ENCODE assay signal across 9 cellular contexts in genomic region chr12:53208877-53209463, GRCh38. TPM values are rescaled to one million over a fixed set of nuclear protein-coding genes. Genes with fewer than 3 reads are reported as not detected.
DNase-seq lines count a peak whose midpoint lies in the region; ATAC-seq and TF ChIP-seq lines count a peak whose summit lies in the region.
"Had no signal": no experiment of that assay in that cellular context is flagged by ENCODE, and none has a peak within 500 bp of the region (broad histone marks: within the 10 kb centered on the region; RNA-seq: fewer than 3 reads in every experiment).

No MANE protein-coding gene starts in this region.

- H3K36me3 ChIP-seq in SU-DHL-6 (ENCODE audit: low read length): no peaks in the 10 kb centered on the region
- H3K36me3 ChIP-seq in adrenal gland (replicated peaks in 1 of 2): peaks cover 0 to 31% of the 10 kb centered on the region in 2 donors

- H3K27ac Mint-ChIP-seq in naive thymus-derived CD8-positive, alpha-beta T cell: peak overlapping the region; percentile 83 to 98 (median 94)

- H3K4me2 ChIP-seq in SU-DHL-6 (ENCODE audit: low read depth, low read length, poor library complexity, severe bottlenecking): peak overlapping the region; percentile 63

- peak; percentile 69 for DNase-seq in GM13977 (ENCODE audit: low spot score)
- peak in 3 of 10 donors; percentile 36 to 59 (median 38) for DNase-seq in naive thymus-derived CD8-positive, alpha-beta T cell
- no peak for DNase-seq in adrenal gland
- DNase-seq in AG08396 (ENCODE audit: low spot score): no peak
- DNase-seq in DMS53 (lab: John Stamatoyannopoulos, UW): no peak
- DNase-seq: T1000 had no signal

- no peak for TF ChIP-seq POLR2A in adrenal gland (IDR thresholded peaks at IDR 0.05)

- H3K4me1 ChIP-seq in adrenal gland (replicated peaks in 1 of 2): peaks cover 0 to 21% of the 10 kb centered on the region in 2 donors

- H3K9me2 ChIP-seq in SU-DHL-6 (replicated peaks; ENCODE audit: insufficient read depth, low read length): no peaks in the 10 kb centered on the region

- no peaks in the 10 kb centered on the region for H3K9me3 Mint-ChIP-seq in naive thymus-derived CD8-positive, alpha-beta T cell

- no peaks in the 10 kb centered on the region for H3K9me3 ChIP-seq in SU-DHL-6 (ENCODE audit: insufficient read depth, low read length)
- no peaks in the 10 kb centered on the region for H3K9me3 ChIP-seq in adrenal gland (replicated peaks in 1 of 3)

- H3K27ac ChIP-seq in SU-DHL-6 (ENCODE audit: low read depth, low read length) (peak overlapping the region; percentile 69), adrenal gland (no peak overlapping the region)

- H3K79me2 ChIP-seq in SU-DHL-6 (ENCODE audit: insufficient read depth, low read length): peaks cover 30% of the 10 kb centered on the region

- H3K4me3 ChIP-seq in SU-DHL-6 (ENCODE audit: insufficient read depth, low read length, poor library complexity, severe bottlenecking): peak overlapping the region; percentile 42
- H3K4me3 ChIP-seq in adrenal gland: no peak overlapping the region

- H3K9ac ChIP-seq in SU-DHL-6 (ENCODE audit: low read length): peak overlapping the region; percentile 46

- H3K27me3 ChIP-seq in SU-DHL-6 (ENCODE audit: low read length) (no peaks in the 10 kb centered on the region), adrenal gland (no peaks in the 10 kb centered on the region)

- POLR2A ChIA-PET in naive thymus-derived CD8-positive, alpha-beta T cell (lab: Charles Lee): interaction anchor here (0.7 to 18.3 kb wide), 11 partner anchors 10 to 112 kb away, joined by 3 to 338 read pairs (median 6); partner anchors contain the start of genes AAAS, CSAD, PFDN5 and ZNF740

- TF ChIP-seq CTCF in GM13977 (IDR thresholded peaks at IDR 0.05; ENCODE audit: extremely low read depth, insufficient read depth, missing control alignments): no peak
- no peak for TF ChIP-seq CTCF in SU-DHL-6 (IDR thresholded peaks at IDR 0.05; ENCODE audit: insufficient read depth, low read length, poor library complexity, severe bottlenecking)
- TF ChIP-seq CTCF in adrenal gland (IDR thresholded peaks at IDR 0.05): no peak

- peaks cover 45 to 84% (median 70%) of the 10 kb centered on the region in 4 donors for H3K4me1 Mint-ChIP-seq in naive thymus-derived CD8-positive, alpha-beta T cell

- in situ Hi-C loops in GM13977 (cut with MboI; ENCODE audit: low pct_unique_long_range_greater_than_20kb, low sequenced_read_pairs, unreplicated experiment): no loop called here

- peak; percentile 41 for ATAC-seq in HG02610 (IDR thresholded peaks at IDR 0.05; ENCODE audit: unreplicated experiment)
- ATAC-seq in naive thymus-derived CD8-positive, alpha-beta T cell: peak; percentile 22 to 24
- no peak for ATAC-seq in HG03139 (IDR thresholded peaks at IDR 0.05; ENCODE audit: unreplicated experiment)

- intact Hi-C loops in adrenal gland (cut with DNase I): no loop called here

- H3K27me3 Mint-ChIP-seq in naive thymus-derived CD8-positive, alpha-beta T cell: no peaks in the 10 kb centered on the region

- H3K4me3 Mint-ChIP-seq in naive thymus-derived CD8-positive, alpha-beta T cell: peak overlapping the region; percentile 68 to 91 (median 83)

- H3F3A ChIP-seq in SU-DHL-6 (ENCODE audit: insufficient read depth): peaks cover 33% of the 10 kb centered on the region

- H3K36me3 Mint-ChIP-seq in naive thymus-derived CD8-positive, alpha-beta T cell: peaks cover 0 to 50% (median 8%) of the 10 kb centered on the region in 3 donors

- 46 to 69% (median 52%) methylated on average over 7 of the region's 7 CpGs for WGBS in adrenal gland, 4 donors

- H2AFZ ChIP-seq in SU-DHL-6 (ENCODE audit: low read depth, low read length, severe bottlenecking): peak overlapping the region; percentile 13

- H4K20me1 ChIP-seq in SU-DHL-6 (ENCODE audit: low read depth, low read length): no peaks in the 10 kb centered on the region

RNA-seq across cellular contexts. Expression of gene ITGB7, which starts 1.9 kb away (rescaled TPM):
- 100 to 1,000 TPM; 353 to 362 TPM for total RNA-seq in naive thymus-derived CD8-positive, alpha-beta T cell
- 100 to 1,000 TPM; 202 to 219 (median 206) TPM for polyA plus RNA-seq in naive thymus-derived CD8-positive, alpha-beta T cell
- total RNA-seq in adrenal gland: 1 to 10 TPM; 1.2 to 7.4 (median 4.0) TPM
- polyA plus RNA-seq in adrenal gland: 1 to 10 TPM in 2 of 3 donors, under 1 TPM in 1; 0.95 to 4.0 (median 3.5) TPM

RNA-seq across cellular contexts. Expression of gene RARG, which starts 23.0 kb away (rescaled TPM):
- 10 to 100 TPM; 57.8 to 60.4 TPM for total RNA-seq in naive thymus-derived CD8-positive, alpha-beta T cell
- polyA plus RNA-seq in naive thymus-derived CD8-positive, alpha-beta T cell: 10 to 100 TPM in 1 of 3 donors, 1 to 10 TPM in 2; 1.6 to 12.7 (median 3.8) TPM
- 10 to 100 TPM; 15.8 to 36.4 (median 24.8) TPM for total RNA-seq in adrenal gland
- 10 to 100 TPM in 2 of 3 donors, 1 to 10 TPM in 1; 9.2 to 36.2 (median 25.8) TPM for polyA plus RNA-seq in adrenal gland

RNA-seq across cellular contexts. Expression of gene CSAD, which starts 28.2 kb away (rescaled TPM):
- 10 to 100 TPM; 50.8 to 53.4 TPM for total RNA-seq in naive thymus-derived CD8-positive, alpha-beta T cell
- polyA plus RNA-seq in naive thymus-derived CD8-positive, alpha-beta T cell: 1 to 10 TPM; 1.1 to 1.3 (median 1.2) TPM
- total RNA-seq in adrenal gland: 10 to 100 TPM in 6 of 8 donors, 1 to 10 TPM in 2; 2.3 to 43.4 (median 19.8) TPM
- polyA plus RNA-seq in adrenal gland: 100 to 1,000 TPM in 2 of 3 donors, 10 to 100 TPM in 1; 10.9 to 140 (median 100) TPM

RNA-seq across cellular contexts. Expression of gene ZNF740, which starts 28.4 kb away (rescaled TPM):
- total RNA-seq in naive thymus-derived CD8-positive, alpha-beta T cell: 100 to 1,000 TPM; 112 to 113 TPM
- 1 to 10 TPM; 2.8 to 3.5 (median 3.1) TPM for polyA plus RNA-seq in naive thymus-derived CD8-positive, alpha-beta T cell
- total RNA-seq in adrenal gland: 10 to 100 TPM in 7 of 8 donors, 1 to 10 TPM in 1; 8.8 to 61.0 (median 18.6) TPM
- polyA plus RNA-seq in adrenal gland: 10 to 100 TPM in 2 of 3 donors, 1 to 10 TPM in 1; 6.6 to 11.3 (median 11.3) TPM

RNA-seq across cellular contexts. Expression of gene ESPL1, which starts 59.1 kb away (rescaled TPM):
- under 1 TPM; 0.27 to 0.81 TPM for total RNA-seq in naive thymus-derived CD8-positive, alpha-beta T cell
- polyA plus RNA-seq in naive thymus-derived CD8-positive, alpha-beta T cell: not detected
- 1 to 10 TPM in 5 of 8 donors, under 1 TPM in 3; 0.69 to 4.1 (median 1.4) TPM for total RNA-seq in adrenal gland
- under 1 TPM; 0.56 to 0.81 (median 0.79) TPM for polyA plus RNA-seq in adrenal gland

Comparison
In these comparisons a context has a peak if more than half of its experiments do, and no peak if none do; other contexts are left out.
1. RNA of gene ITGB7, which starts 1.9 kb away (total RNA-seq): 353 to 362 TPM in naive thymus-derived CD8-positive, alpha-beta T cell; 1.2 to 7.4 TPM in adrenal gland; every median in the first group is over 10 times any median in the second.